In the genomic region with DNA sequence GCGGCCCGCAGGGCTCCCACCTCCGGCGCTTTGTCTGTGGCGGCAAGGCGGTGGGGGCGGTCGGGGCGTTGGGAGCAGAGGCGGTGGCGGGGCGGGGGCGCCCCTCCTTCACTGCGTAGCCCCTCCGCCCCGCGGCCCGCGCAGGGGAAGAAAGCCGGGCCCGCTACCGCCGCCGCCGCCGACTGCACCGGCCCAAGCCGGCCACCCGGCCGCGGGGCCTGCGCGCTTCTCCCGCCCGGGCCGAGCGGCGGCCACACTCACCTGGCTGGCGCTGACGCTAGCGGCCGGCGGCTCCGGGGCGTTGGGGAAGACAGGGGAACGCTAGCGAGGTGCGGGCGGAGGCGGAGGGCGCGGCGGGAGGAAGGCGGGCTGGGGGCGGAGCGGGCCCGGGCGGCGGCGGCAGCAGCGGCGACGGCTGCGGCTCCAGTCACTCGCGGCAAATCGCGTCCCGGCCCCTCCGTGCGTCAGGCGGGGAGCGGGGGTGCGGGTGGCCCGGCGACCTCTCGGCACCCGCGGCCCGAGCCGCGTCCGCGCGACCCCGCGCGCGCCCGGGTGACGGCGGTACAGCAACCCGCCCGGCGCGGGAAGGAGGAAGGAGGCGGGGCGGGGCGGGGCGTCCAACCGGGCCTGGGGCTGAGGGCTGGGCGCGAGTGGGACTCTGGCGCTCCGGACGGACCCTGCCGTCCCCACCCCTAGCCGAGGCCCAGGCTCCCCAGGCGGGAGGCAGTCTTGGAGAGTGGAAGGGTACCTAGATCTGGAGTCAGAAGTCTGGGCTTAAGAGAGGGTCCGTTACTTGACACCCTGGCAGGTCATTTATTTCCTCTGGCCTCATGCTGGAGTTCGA, we compare ENCODE assay signal across 1 cellular context.
TF ChIP-seq lines count a peak whose summit lies in the region.

A gene with protein sequence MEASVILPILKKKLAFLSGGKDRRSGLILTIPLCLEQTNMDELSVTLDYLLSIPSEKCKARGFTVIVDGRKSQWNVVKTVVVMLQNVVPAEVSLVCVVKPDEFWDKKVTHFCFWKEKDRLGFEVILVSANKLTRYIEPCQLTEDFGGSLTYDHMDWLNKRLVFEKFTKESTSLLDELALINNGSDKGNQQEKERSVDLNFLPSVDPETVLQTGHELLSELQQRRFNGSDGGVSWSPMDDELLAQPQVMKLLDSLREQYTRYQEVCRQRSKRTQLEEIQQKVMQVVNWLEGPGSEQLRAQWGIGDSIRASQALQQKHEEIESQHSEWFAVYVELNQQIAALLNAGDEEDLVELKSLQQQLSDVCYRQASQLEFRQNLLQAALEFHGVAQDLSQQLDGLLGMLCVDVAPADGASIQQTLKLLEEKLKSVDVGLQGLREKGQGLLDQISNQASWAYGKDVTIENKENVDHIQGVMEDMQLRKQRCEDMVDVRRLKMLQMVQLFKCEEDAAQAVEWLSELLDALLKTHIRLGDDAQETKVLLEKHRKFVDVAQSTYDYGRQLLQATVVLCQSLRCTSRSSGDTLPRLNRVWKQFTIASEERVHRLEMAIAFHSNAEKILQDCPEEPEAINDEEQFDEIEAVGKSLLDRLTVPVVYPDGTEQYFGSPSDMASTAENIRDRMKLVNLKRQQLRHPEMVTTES (minus strand): TSS at position 595 of the 844 bp plus-strand sequence. CDS start 72,991 bp downstream, outside the sequence.

TF ChIP-seq in K562, 482 proteins besides CTCF, POLR2A, EP300 and RAD21 (continued from another document):
- TF ChIP-seq, protein P1, sequence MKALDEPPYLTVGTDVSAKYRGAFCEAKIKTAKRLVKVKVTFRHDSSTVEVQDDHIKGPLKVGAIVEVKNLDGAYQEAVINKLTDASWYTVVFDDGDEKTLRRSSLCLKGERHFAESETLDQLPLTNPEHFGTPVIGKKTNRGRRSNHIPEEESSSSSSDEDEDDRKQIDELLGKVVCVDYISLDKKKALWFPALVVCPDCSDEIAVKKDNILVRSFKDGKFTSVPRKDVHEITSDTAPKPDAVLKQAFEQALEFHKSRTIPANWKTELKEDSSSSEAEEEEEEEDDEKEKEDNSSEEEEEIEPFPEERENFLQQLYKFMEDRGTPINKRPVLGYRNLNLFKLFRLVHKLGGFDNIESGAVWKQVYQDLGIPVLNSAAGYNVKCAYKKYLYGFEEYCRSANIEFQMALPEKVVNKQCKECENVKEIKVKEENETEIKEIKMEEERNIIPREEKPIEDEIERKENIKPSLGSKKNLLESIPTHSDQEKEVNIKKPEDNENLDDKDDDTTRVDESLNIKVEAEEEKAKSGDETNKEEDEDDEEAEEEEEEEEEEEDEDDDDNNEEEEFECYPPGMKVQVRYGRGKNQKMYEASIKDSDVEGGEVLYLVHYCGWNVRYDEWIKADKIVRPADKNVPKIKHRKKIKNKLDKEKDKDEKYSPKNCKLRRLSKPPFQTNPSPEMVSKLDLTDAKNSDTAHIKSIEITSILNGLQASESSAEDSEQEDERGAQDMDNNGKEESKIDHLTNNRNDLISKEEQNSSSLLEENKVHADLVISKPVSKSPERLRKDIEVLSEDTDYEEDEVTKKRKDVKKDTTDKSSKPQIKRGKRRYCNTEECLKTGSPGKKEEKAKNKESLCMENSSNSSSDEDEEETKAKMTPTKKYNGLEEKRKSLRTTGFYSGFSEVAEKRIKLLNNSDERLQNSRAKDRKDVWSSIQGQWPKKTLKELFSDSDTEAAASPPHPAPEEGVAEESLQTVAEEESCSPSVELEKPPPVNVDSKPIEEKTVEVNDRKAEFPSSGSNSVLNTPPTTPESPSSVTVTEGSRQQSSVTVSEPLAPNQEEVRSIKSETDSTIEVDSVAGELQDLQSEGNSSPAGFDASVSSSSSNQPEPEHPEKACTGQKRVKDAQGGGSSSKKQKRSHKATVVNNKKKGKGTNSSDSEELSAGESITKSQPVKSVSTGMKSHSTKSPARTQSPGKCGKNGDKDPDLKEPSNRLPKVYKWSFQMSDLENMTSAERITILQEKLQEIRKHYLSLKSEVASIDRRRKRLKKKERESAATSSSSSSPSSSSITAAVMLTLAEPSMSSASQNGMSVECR (CRISPR knock-in tag; IDR thresholded peaks at IDR 0.05) = 0 out of 2 replicates have a peak, but pooled peaks have one; percentile 46
- TF ChIP-seq, protein P2, sequence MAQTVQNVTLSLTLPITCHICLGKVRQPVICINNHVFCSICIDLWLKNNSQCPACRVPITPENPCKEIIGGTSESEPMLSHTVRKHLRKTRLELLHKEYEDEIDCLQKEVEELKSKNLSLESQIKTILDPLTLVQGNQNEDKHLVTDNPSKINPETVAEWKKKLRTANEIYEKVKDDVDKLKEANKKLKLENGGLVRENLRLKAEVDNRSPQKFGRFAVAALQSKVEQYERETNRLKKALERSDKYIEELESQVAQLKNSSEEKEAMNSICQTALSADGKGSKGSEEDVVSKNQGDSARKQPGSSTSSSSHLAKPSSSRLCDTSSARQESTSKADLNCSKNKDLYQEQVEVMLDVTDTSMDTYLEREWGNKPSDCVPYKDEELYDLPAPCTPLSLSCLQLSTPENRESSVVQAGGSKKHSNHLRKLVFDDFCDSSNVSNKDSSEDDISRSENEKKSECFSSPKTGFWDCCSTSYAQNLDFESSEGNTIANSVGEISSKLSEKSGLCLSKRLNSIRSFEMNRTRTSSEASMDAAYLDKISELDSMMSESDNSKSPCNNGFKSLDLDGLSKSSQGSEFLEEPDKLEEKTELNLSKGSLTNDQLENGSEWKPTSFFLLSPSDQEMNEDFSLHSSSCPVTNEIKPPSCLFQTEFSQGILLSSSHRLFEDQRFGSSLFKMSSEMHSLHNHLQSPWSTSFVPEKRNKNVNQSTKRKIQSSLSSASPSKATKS (CRISPR knock-in tag; IDR thresholded peaks at IDR 0.05) = no peak
- no peak for TF ChIP-seq HNRNPH1 (optimal IDR thresholded peaks at IDR 0.05; ENCODE audit: low read depth, low read length)
- no peak for TF ChIP-seq KDM5B (IDR thresholded peaks at IDR 0.05; ENCODE audit: insufficient replicate concordance, low read depth, low read length)
- 0 out of 2 replicates have a peak, but pooled peaks have one; percentile 48 for TF ChIP-seq GATAD2B (IDR thresholded peaks at IDR 0.05; ENCODE audit: borderline replicate concordance)
- TF ChIP-seq NCOA4 (IDR thresholded peaks at IDR 0.05; ENCODE audit: partially characterized antibody) = no peak
- no peak for TF ChIP-seq ZNF77 (CRISPR knock-in tag; IDR thresholded peaks at IDR 0.05)
- TF ChIP-seq, protein P3, sequence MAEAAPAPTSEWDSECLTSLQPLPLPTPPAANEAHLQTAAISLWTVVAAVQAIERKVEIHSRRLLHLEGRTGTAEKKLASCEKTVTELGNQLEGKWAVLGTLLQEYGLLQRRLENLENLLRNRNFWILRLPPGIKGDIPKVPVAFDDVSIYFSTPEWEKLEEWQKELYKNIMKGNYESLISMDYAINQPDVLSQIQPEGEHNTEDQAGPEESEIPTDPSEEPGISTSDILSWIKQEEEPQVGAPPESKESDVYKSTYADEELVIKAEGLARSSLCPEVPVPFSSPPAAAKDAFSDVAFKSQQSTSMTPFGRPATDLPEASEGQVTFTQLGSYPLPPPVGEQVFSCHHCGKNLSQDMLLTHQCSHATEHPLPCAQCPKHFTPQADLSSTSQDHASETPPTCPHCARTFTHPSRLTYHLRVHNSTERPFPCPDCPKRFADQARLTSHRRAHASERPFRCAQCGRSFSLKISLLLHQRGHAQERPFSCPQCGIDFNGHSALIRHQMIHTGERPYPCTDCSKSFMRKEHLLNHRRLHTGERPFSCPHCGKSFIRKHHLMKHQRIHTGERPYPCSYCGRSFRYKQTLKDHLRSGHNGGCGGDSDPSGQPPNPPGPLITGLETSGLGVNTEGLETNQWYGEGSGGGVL (CRISPR knock-in tag; IDR thresholded peaks at IDR 0.05) = no peak
- TF ChIP-seq, protein P4, sequence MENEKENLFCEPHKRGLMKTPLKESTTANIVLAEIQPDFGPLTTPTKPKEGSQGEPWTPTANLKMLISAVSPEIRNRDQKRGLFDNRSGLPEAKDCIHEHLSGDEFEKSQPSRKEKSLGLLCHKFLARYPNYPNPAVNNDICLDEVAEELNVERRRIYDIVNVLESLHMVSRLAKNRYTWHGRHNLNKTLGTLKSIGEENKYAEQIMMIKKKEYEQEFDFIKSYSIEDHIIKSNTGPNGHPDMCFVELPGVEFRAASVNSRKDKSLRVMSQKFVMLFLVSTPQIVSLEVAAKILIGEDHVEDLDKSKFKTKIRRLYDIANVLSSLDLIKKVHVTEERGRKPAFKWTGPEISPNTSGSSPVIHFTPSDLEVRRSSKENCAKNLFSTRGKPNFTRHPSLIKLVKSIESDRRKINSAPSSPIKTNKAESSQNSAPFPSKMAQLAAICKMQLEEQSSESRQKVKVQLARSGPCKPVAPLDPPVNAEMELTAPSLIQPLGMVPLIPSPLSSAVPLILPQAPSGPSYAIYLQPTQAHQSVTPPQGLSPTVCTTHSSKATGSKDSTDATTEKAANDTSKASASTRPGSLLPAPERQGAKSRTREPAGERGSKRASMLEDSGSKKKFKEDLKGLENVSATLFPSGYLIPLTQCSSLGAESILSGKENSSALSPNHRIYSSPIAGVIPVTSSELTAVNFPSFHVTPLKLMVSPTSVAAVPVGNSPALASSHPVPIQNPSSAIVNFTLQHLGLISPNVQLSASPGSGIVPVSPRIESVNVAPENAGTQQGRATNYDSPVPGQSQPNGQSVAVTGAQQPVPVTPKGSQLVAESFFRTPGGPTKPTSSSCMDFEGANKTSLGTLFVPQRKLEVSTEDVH (IDR thresholded peaks at IDR 0.05; ENCODE audit: low read depth, partially characterized antibody) = no peak
- TF ChIP-seq RFX7 (CRISPR knock-in tag; IDR thresholded peaks at IDR 0.05) = no peak
- no peak for TF ChIP-seq NELFE (IDR thresholded peaks at IDR 0.05; ENCODE audit: insufficient read depth, insufficient read length)
- no peak for TF ChIP-seq RBM17 (IDR thresholded peaks at IDR 0.05; ENCODE audit: borderline replicate concordance, low read depth, low read length)
- no peak for TF ChIP-seq COPS2 (conservative IDR thresholded peaks at IDR 0.05)
- TF ChIP-seq SP2 (IDR thresholded peaks at IDR 0.05; ENCODE audit: extremely low read depth, low read depth, low read length, poor library complexity, severe bottlenecking) = no peak
- TF ChIP-seq ZNF75A (CRISPR knock-in tag; IDR thresholded peaks at IDR 0.05) = no peak
- TF ChIP-seq GATAD2A (IDR thresholded peaks at IDR 0.05) = no peak
- TF ChIP-seq, protein P5, sequence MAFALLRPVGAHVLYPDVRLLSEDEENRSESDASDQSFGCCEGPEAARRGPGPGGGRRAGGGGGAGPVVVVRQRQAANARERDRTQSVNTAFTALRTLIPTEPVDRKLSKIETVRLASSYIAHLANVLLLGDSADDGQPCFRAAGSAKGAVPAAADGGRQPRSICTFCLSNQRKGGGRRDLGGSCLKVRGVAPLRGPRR (CRISPR knock-in tag; IDR thresholded peaks at IDR 0.05) = no peak
- TF ChIP-seq TAF1 (IDR thresholded peaks at IDR 0.05; ENCODE audit: control insufficient read depth, extremely low read depth, insufficient read depth, low read length, severe bottlenecking) = no peak
- no peak for TF ChIP-seq ZNF354B (CRISPR knock-in tag; IDR thresholded peaks at IDR 0.05)
- TF ChIP-seq TBL1XR1 (IDR thresholded peaks at IDR 0.05; ENCODE audit: low read length in 2 of 2) = no peak
- TF ChIP-seq, protein P6, sequence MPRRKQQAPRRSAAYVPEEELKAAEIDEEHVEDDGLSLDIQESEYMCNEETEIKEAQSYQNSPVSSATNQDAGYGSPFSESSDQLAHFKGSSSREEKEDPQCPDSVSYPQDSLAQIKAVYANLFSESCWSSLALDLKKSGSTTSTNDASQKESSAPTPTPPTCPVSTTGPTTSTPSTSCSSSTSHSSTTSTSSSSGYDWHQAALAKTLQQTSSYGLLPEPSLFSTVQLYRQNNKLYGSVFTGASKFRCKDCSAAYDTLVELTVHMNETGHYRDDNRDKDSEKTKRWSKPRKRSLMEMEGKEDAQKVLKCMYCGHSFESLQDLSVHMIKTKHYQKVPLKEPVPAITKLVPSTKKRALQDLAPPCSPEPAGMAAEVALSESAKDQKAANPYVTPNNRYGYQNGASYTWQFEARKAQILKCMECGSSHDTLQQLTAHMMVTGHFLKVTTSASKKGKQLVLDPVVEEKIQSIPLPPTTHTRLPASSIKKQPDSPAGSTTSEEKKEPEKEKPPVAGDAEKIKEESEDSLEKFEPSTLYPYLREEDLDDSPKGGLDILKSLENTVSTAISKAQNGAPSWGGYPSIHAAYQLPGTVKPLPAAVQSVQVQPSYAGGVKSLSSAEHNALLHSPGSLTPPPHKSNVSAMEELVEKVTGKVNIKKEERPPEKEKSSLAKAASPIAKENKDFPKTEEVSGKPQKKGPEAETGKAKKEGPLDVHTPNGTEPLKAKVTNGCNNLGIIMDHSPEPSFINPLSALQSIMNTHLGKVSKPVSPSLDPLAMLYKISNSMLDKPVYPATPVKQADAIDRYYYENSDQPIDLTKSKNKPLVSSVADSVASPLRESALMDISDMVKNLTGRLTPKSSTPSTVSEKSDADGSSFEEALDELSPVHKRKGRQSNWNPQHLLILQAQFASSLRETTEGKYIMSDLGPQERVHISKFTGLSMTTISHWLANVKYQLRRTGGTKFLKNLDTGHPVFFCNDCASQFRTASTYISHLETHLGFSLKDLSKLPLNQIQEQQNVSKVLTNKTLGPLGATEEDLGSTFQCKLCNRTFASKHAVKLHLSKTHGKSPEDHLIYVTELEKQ (CRISPR knock-in tag; IDR thresholded peaks at IDR 0.05) = no peak
- TF ChIP-seq PYGO2 (tag; IDR thresholded peaks at IDR 0.05) = no peak
- no peak for TF ChIP-seq CCNT2 (IDR thresholded peaks at IDR 0.05; ENCODE audit: borderline replicate concordance, extremely low read depth, insufficient read length, low read depth, low read length)
